Comparison of ENCODE assay signal across 23 cellular contexts in genomic region chr16:11719171-11719570, GRCh38.
"Had no signal": no experiment of that assay in that cellular context is flagged by ENCODE, and none has a peak within 500 bp of the region (broad histone marks: within the 10 kb centered on the region; RNA-seq: fewer than 3 reads in every experiment).

No MANE protein-coding gene starts in this region.

- DNase-seq: activated CD4-positive, alpha-beta T cell treated with anti-CD3 and anti-CD28 coated beads for 1 hour; activated CD4-positive, alpha-beta T cell treated with anti-CD3 and anti-CD28 coated beads, Interleukin-2, amount 50 U/mL, for 1 hour; activated CD8-positive, alpha-beta T cell treated with anti-CD3 and anti-CD28 coated beads, Interleukin-2, amount 10 ng/mL, durations not matched to agents 7 days and 5 days; activated T-cell treated with anti-CD3 and anti-CD28 coated beads, Interleukin-2, amount 50 U/mL, for 1 hour; adrenal gland; central memory CD4-positive, alpha-beta T cell; effector memory CD4-positive, alpha-beta T cell; foreskin melanocyte; hippocampal formation; mesendoderm; mucosa of descending colon; nephron progenitor cell; pancreas; right cardiac atrium; stimulated activated CD4-positive, alpha-beta T cell treated with anti-CD3 and anti-CD28 coated beads, Interleukin-1b, Interleukin-23, amount 100 ng/mL, for 48 hours; substantia nigra; tibial artery; WERI-Rb-1 had no signal

- FAIRE-seq: astrocyte, colon, pancreas, TTC549 had no signal

- ATAC-seq: activated CD8-positive, alpha-beta T cell treated with anti-CD3 and anti-CD28 coated beads, Interleukin-2, amount 10 ng/mL, durations not matched to agents 7 days and 5 days; activated naive CD4-positive, alpha-beta T cell treated with anti-CD3 and anti-CD28 coated beads, Interleukin-2, amount 50 U/mL, for 72 hours; activated T-helper 17 cell treated with anti-CD3 and anti-CD28 coated beads, Interleukin-2, amount 50 U/mL, for 72 hours; mucosa of descending colon; pancreas; right cardiac atrium had no signal

- H3K27me3 ChIP-seq: adrenal gland, pancreas, tibial artery had no signal

- H3K4me3 ChIP-seq: adrenal gland, mucosa of descending colon, pancreas, tibial artery had no signal

- H3K4me1 ChIP-seq: adrenal gland had no signal

- H3K27ac ChIP-seq: adrenal gland, pancreas, tibial artery, WERI-Rb-1 had no signal

- H3K9me3 ChIP-seq: adrenal gland, mucosa of descending colon, pancreas, tibial artery had no signal
